ENCODE assay signal across 21 cellular contexts in the genomic region with DNA sequence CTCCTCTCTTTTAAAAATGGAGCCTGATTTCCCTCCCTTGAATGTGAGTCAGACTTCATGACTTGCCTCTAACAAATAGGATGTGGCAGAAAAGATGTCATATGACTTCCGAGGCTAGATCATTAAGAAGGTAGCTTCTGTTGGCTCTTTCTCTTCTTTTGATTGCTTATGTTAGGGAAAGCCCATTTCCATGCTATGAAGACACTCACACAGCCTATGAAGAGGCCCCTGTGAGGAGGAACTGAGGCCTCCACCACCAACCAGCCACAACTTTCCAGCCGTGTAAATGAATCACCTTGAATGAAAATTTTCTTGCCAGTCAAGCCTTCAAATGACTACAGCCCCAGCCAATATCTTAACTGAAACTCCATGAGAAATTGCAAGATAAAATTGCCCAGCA.
"Had no signal": no experiment of that assay in that cellular context is flagged by ENCODE, and none has a peak within 500 bp of the region (broad histone marks: within the 10 kb centered on the region; RNA-seq: fewer than 3 reads in every experiment).

No MANE protein-coding gene starts in this region.

- H3K9me3 ChIP-seq: adrenal gland, Peyer's patch, SJSA1 had no signal

- H3K4me1 ChIP-seq: adrenal gland, Peyer's patch, SJSA1 had no signal

- H3K27me3 ChIP-seq: adrenal gland, Peyer's patch, SJSA1 had no signal

- ATAC-seq: WTC11 had no signal

- DNase-seq: activated CD4-positive, alpha-beta memory T cell treated with anti-CD3 and anti-CD28 coated beads, Interleukin-2, amount 10 ng/mL, durations not matched to agents 7 days and 5 days; activated CD4-positive, alpha-beta T cell treated with anti-CD3 and anti-CD28 coated beads, Interleukin-2, amount 50 U/mL, for 1 hour; activated CD8-positive, alpha-beta memory T cell treated with anti-CD3 and anti-CD28 coated beads, Interleukin-2, amount 50 U/mL, for 48 hours; activated naive CD4-positive, alpha-beta T cell treated with anti-CD3 and anti-CD28 coated beads, Interleukin-2, amount 50 U/mL, for 16 hours; activated naive CD8-positive, alpha-beta T cell treated with anti-CD3 and anti-CD28 coated beads, Interleukin-2, amount 10 ng/mL, durations not matched to agents 7 days and 5 days; activated T-cell treated with anti-CD3 and anti-CD28 coated beads, Interleukin-2, amount 50 U/mL, for 1 hour; adrenal gland; anterior cingulate cortex; central memory CD4-positive, alpha-beta T cell; KG1; NCI-H1048; NCI-H146; NCI-H187 treated with DMSO at 0.1 percent for 48 hours; NCI-H2081 treated with DMSO at 0.1 percent for 48 hours; NCI-H446; NCI-H524; Peyer's patch; SHP77; T-helper 9 cell had no signal

- H3K36me3 ChIP-seq: adrenal gland, Peyer's patch, SJSA1 had no signal

- H3K27ac ChIP-seq: adrenal gland, Peyer's patch, SJSA1 had no signal

- H3K4me3 ChIP-seq: adrenal gland, Peyer's patch, SJSA1 had no signal
